In genomic region chr12:66467932-66468331, GRCh38 we compare ENCODE assay signal across 21 cellular contexts.
DNase-seq lines count a peak whose midpoint lies in the region; ATAC-seq, FAIRE-seq and TF ChIP-seq lines count a peak whose summit lies in the region.
"Had no signal": no experiment of that assay in that cellular context is flagged by ENCODE, and none has a peak within 500 bp of the region (broad histone marks: within the 10 kb centered on the region; RNA-seq: fewer than 3 reads in every experiment).

No MANE protein-coding gene starts in this region.

- no peaks in the 10 kb centered on the region for H3K79me1 ChIP-seq in neuronal stem cell (ENCODE audit: low read depth, low read length)

- H2BK15ac ChIP-seq in neuronal stem cell (ENCODE audit: low read length) = no peak overlapping the region

- no peak overlapping the region for H3K4ac ChIP-seq in neuronal stem cell (ENCODE audit: low read length)

- no peak overlapping the region for H3K9ac ChIP-seq in neuronal stem cell (ENCODE audit: low read depth, low read length, poor library complexity)

- no peaks in the 10 kb centered on the region for H3K36me3 Mint-ChIP-seq in activated CD8-positive, alpha-beta T cell treated with anti-CD3 and anti-CD28 coated beads for 36 hours (ENCODE audit: low read depth)
- H3K36me3 Mint-ChIP-seq in activated CD8-positive, alpha-beta T cell treated with anti-CD3 and anti-CD28 coated beads, Interleukin-2, amount 10 ng/mL, durations not matched to agents 7 days and 5 days (ENCODE audit: low read depth) = no peaks in the 10 kb centered on the region
- no peaks in the 10 kb centered on the region; the same call in 1 of the 2 replicates for H3K36me3 Mint-ChIP-seq in WTC11
- H3K36me3 Mint-ChIP-seq: stimulated activated effector memory CD8-positive, alpha-beta T cell treated with anti-CD3 and anti-CD28 coated beads, Interleukin-12 subunit alpha, Interleukin-12 subunit beta, amount 100 ng/mL, for 72 hours had no signal

- peak; percentile 4 for DNase-seq in activated CD8-positive, alpha-beta T cell treated with anti-CD3 and anti-CD28 coated beads for 36 hours
- DNase-seq in activated CD8-positive, alpha-beta T cell treated with anti-CD3 and anti-CD28 coated beads, Interleukin-2, amount 10 ng/mL, durations not matched to agents 7 days and 5 days = no peak
- DNase-seq in WTC11 (ENCODE audit: low spot score) = no peak
- DNase-seq in neuronal stem cell (ENCODE audit: low spot score) = no peak
- DNase-seq in small intestine = no peak
- DNase-seq in COR-L47 (lab: John Stamatoyannopoulos, UW) = no peak
- DNase-seq in 8988T = no peak
- DNase-seq: activated T-cell treated with anti-CD3 and anti-CD28 coated beads, Interleukin-2, amount 50 U/mL, for 72 hours; Caco-2; glutamatergic neuron; kidney glomerular epithelial cell; MG63; NCI-H2081 treated with DMSO at 0.1 percent for 48 hours; pancreas; Right ventricle myocardium superior; T1000; trophoblast cell had no signal

- no peak overlapping the region for H3K4me3 Mint-ChIP-seq in activated CD8-positive, alpha-beta T cell treated with anti-CD3 and anti-CD28 coated beads for 36 hours
- H3K4me3 Mint-ChIP-seq in activated CD8-positive, alpha-beta T cell treated with anti-CD3 and anti-CD28 coated beads, Interleukin-2, amount 10 ng/mL, durations not matched to agents 7 days and 5 days = no peak overlapping the region
- no peak overlapping the region for H3K4me3 Mint-ChIP-seq in WTC11
- H3K4me3 Mint-ChIP-seq: activated T-cell treated with anti-CD3 and anti-CD28 coated beads, Interleukin-2, amount 50 U/mL, for 72 hours; stimulated activated effector memory CD8-positive, alpha-beta T cell treated with anti-CD3 and anti-CD28 coated beads, Interleukin-12 subunit alpha, Interleukin-12 subunit beta, amount 100 ng/mL, for 72 hours had no signal

- peaks cover 0 to under 1% of the 10 kb centered on the region in 2 donors for H3K36me3 ChIP-seq in neuronal stem cell (replicated peaks in 1 of 2; ENCODE audit: control insufficient read depth in 2 of 2, insufficient read depth in 2 of 2, low read length in 2 of 2)
- no peaks in the 10 kb centered on the region for H3K36me3 ChIP-seq in small intestine (ENCODE audit: control insufficient read depth in 2 of 2, insufficient read depth in 2 of 2, low read length in 2 of 2)
- H3K36me3 ChIP-seq: MG63, pancreas had no signal

- H2BK120ac ChIP-seq in neuronal stem cell (ENCODE audit: low read depth, low read length) = no peak overlapping the region

- H3K4me2 ChIP-seq in neuronal stem cell (ENCODE audit: insufficient read depth, low read length, poor library complexity, severe bottlenecking) = no peak overlapping the region

- H4K8ac ChIP-seq in neuronal stem cell (ENCODE audit: low read depth, low read length) = no peak overlapping the region

- intact Hi-C loops in activated CD8-positive, alpha-beta T cell treated with anti-CD3 and anti-CD28 coated beads for 36 hours (cut with micrococcal nuclease) = no loop called here

- TF ChIP-seq RAD21 in Ishikawa (IDR thresholded peaks at IDR 0.05; ENCODE audit: low read depth) = no peak

- H3K23ac ChIP-seq in neuronal stem cell (ENCODE audit: low read depth, low read length, poor library complexity) = no peak overlapping the region

- CTCF ChIA-PET in activated CD8-positive, alpha-beta T cell treated with anti-CD3 and anti-CD28 coated beads for 36 hours (lab: Charles Lee) = no interaction called here
- CTCF ChIA-PET in activated CD8-positive, alpha-beta T cell treated with anti-CD3 and anti-CD28 coated beads, Interleukin-2, amount 10 ng/mL, durations not matched to agents 7 days and 5 days (lab: Charles Lee) = no interaction called here
- CTCF ChIA-PET in WTC11 (lab: Charles Lee) = no interaction called here

- H3K4me1 Mint-ChIP-seq in activated CD8-positive, alpha-beta T cell treated with anti-CD3 and anti-CD28 coated beads for 36 hours (ENCODE audit: low read depth) = no peaks in the 10 kb centered on the region
- no peaks in the 10 kb centered on the region for H3K4me1 Mint-ChIP-seq in activated CD8-positive, alpha-beta T cell treated with anti-CD3 and anti-CD28 coated beads, Interleukin-2, amount 10 ng/mL, durations not matched to agents 7 days and 5 days (ENCODE audit: low read depth)
- no peaks in the 10 kb centered on the region for H3K4me1 Mint-ChIP-seq in WTC11
- H3K4me1 Mint-ChIP-seq: stimulated activated effector memory CD8-positive, alpha-beta T cell treated with anti-CD3 and anti-CD28 coated beads, Interleukin-12 subunit alpha, Interleukin-12 subunit beta, amount 100 ng/mL, for 72 hours had no signal

- POLR2A ChIA-PET in activated CD8-positive, alpha-beta T cell treated with anti-CD3 and anti-CD28 coated beads for 36 hours (lab: Charles Lee) = no interaction called here
- POLR2A ChIA-PET in activated CD8-positive, alpha-beta T cell treated with anti-CD3 and anti-CD28 coated beads, Interleukin-2, amount 10 ng/mL, durations not matched to agents 7 days and 5 days (lab: Charles Lee) = no interaction called here
- POLR2A ChIA-PET in WTC11 (lab: Charles Lee) = no interaction called here

- peak overlapping the region; percentile 25 for H2AFZ ChIP-seq in neuronal stem cell (ENCODE audit: low read length)

- no peak for FAIRE-seq in small intestine (lab: Jason Lieb, UNC)
- FAIRE-seq: endothelial cell of umbilical vein, pancreas had no signal

- H3K4me1 ChIP-seq in neuronal stem cell (ENCODE audit: control insufficient read depth in 2 of 2, insufficient read depth in 1 of 2, low read depth in 1 of 2, low read length in 2 of 2) (no peaks in the 10 kb centered on the region), small intestine (ENCODE audit: control insufficient read depth in 2 of 2, insufficient read depth in 1 of 2, low read depth in 1 of 2, low read length in 1 of 2) (no peaks in the 10 kb centered on the region)
- H3K4me1 ChIP-seq: Caco-2, pancreas had no signal

- TF ChIP-seq CTCF in activated CD8-positive, alpha-beta T cell treated with anti-CD3 and anti-CD28 coated beads for 36 hours (IDR thresholded peaks at IDR 0.05) = no peak
- no peak for TF ChIP-seq CTCF in WTC11 (IDR thresholded peaks at IDR 0.05)

- H3K14ac ChIP-seq in neuronal stem cell (ENCODE audit: low read length) = no peak overlapping the region

- peaks cover 17% of the 10 kb centered on the region for H3K27me3 Mint-ChIP-seq in activated CD8-positive, alpha-beta T cell treated with anti-CD3 and anti-CD28 coated beads for 36 hours
- H3K27me3 Mint-ChIP-seq in activated CD8-positive, alpha-beta T cell treated with anti-CD3 and anti-CD28 coated beads, Interleukin-2, amount 10 ng/mL, durations not matched to agents 7 days and 5 days (ENCODE audit: low read depth) = no peaks in the 10 kb centered on the region
- H3K27me3 Mint-ChIP-seq in WTC11 (ENCODE audit: low read depth) = no peaks in the 10 kb centered on the region; the same call in 1 of the 2 replicates

- no peak overlapping the region for H3K18ac ChIP-seq in neuronal stem cell (ENCODE audit: low read length)

- no peaks in the 10 kb centered on the region for H3K9me3 Mint-ChIP-seq in activated CD8-positive, alpha-beta T cell treated with anti-CD3 and anti-CD28 coated beads for 36 hours
- H3K9me3 Mint-ChIP-seq in activated CD8-positive, alpha-beta T cell treated with anti-CD3 and anti-CD28 coated beads, Interleukin-2, amount 10 ng/mL, durations not matched to agents 7 days and 5 days (ENCODE audit: insufficient read depth) = no peaks in the 10 kb centered on the region
- peaks cover 27% of the 10 kb centered on the region for H3K9me3 Mint-ChIP-seq in WTC11
- H3K9me3 Mint-ChIP-seq: stimulated activated effector memory CD8-positive, alpha-beta T cell treated with anti-CD3 and anti-CD28 coated beads, Interleukin-12 subunit alpha, Interleukin-12 subunit beta, amount 100 ng/mL, for 72 hours had no signal

- no peak overlapping the region for H4K91ac ChIP-seq in neuronal stem cell (ENCODE audit: low read depth, low read length, poor library complexity)

- no peak overlapping the region for H2BK5ac ChIP-seq in neuronal stem cell (ENCODE audit: low read length)

- no peaks in the 10 kb centered on the region for H3K27me3 ChIP-seq in neuronal stem cell (ENCODE audit: control insufficient read depth in 3 of 3, insufficient read depth in 3 of 3, low read depth in 1 of 3, low read length in 3 of 3)
- peaks cover 0 to 2% of the 10 kb centered on the region in 2 donors for H3K27me3 ChIP-seq in small intestine (ENCODE audit: control insufficient read depth in 2 of 2, insufficient read depth in 2 of 2, low read length in 2 of 2)
- H3K27me3 ChIP-seq: MG63, pancreas had no signal

- H3K4me3 ChIP-seq in neuronal stem cell (ENCODE audit: low read length in 2 of 2) (peak overlapping the region in 1 of 2 donors; percentile 32), small intestine (ENCODE audit: low read depth in 1 of 2, low read length in 2 of 2) (no peak overlapping the region)
- H3K4me3 ChIP-seq: MG63, pancreas, skin epidermis had no signal

- no peak overlapping the region for H3K27ac Mint-ChIP-seq in activated CD8-positive, alpha-beta T cell treated with anti-CD3 and anti-CD28 coated beads for 36 hours
- H3K27ac Mint-ChIP-seq in activated CD8-positive, alpha-beta T cell treated with anti-CD3 and anti-CD28 coated beads, Interleukin-2, amount 10 ng/mL, durations not matched to agents 7 days and 5 days = no peak overlapping the region
- no peak overlapping the region for H3K27ac Mint-ChIP-seq in WTC11
- H3K27ac Mint-ChIP-seq: activated T-cell treated with anti-CD3 and anti-CD28 coated beads, Interleukin-2, amount 50 U/mL, for 72 hours; stimulated activated effector memory CD8-positive, alpha-beta T cell treated with anti-CD3 and anti-CD28 coated beads, Interleukin-12 subunit alpha, Interleukin-12 subunit beta, amount 100 ng/mL, for 72 hours had no signal

- ATAC-seq in activated CD8-positive, alpha-beta T cell treated with anti-CD3 and anti-CD28 coated beads for 36 hours = no peak
- ATAC-seq in activated CD8-positive, alpha-beta T cell treated with anti-CD3 and anti-CD28 coated beads, Interleukin-2, amount 10 ng/mL, durations not matched to agents 7 days and 5 days = no peak
- peak; percentile 83 for ATAC-seq in WTC11
- ATAC-seq: activated T-cell treated with anti-CD3 and anti-CD28 coated beads, Interleukin-2, amount 50 U/mL, for 72 hours; pancreas; stimulated activated effector memory CD8-positive, alpha-beta T cell treated with anti-CD3 and anti-CD28 coated beads, Interleukin-12 subunit alpha, Interleukin-12 subunit beta, amount 100 ng/mL, for 72 hours had no signal

- no peak overlapping the region for H2BK12ac ChIP-seq in neuronal stem cell (ENCODE audit: low read length)

- H3K9me3 ChIP-seq in neuronal stem cell (replicated peaks in 1 of 2; ENCODE audit: control insufficient read depth in 2 of 2, insufficient read depth in 1 of 2, low read depth in 1 of 2, low read length in 2 of 2) (no peaks in the 10 kb centered on the region), small intestine (ENCODE audit: control insufficient read depth, low read depth) (no peaks in the 10 kb centered on the region)
- H3K9me3 ChIP-seq: Caco-2, MG63, pancreas had no signal

- H2AK5ac ChIP-seq in neuronal stem cell (ENCODE audit: low read depth, low read length) = no peak overlapping the region

- TF ChIP-seq EP300 in Ishikawa (IDR thresholded peaks at IDR 0.05; ENCODE audit: borderline replicate concordance) = no peak

- H3K27ac ChIP-seq in neuronal stem cell (replicated peaks; ENCODE audit: low read length) (no peak overlapping the region), small intestine (ENCODE audit: low read depth in 1 of 2, low read length in 1 of 2) (no peak overlapping the region)
- H3K27ac ChIP-seq: pancreas, skin epidermis had no signal
